ENCODE assay signal across 8 cellular contexts in genomic region chr5:139273572-139274264, GRCh38. TPM values are rescaled to one million over a fixed set of nuclear protein-coding genes. Genes with fewer than 3 reads are reported as not detected.
A peak's percentile ranks its signal among the peaks of the same experiment; 100 is the strongest.
DNase-seq lines count a peak whose midpoint lies in the region; ATAC-seq and TF ChIP-seq lines count a peak whose summit lies in the region.

No MANE protein-coding gene starts in this region.

- H3K4me1 ChIP-seq in effector memory CD4-positive, alpha-beta T cell (ENCODE audit: control insufficient read depth, insufficient read depth, low read length, poor library complexity, severe bottlenecking): peaks cover 21% of the 10 kb centered on the region
- H3K4me1 ChIP-seq in mesendoderm (ENCODE audit: control insufficient read depth, low read depth, low read length): peaks cover 7% of the 10 kb centered on the region

- no CpG with 5 or more reads among the region's 44 CpGs for WGBS in mesendoderm (ENCODE audit: extremely low coverage, insufficient coverage, low lambda C conversion rate)

- H3K27ac Mint-ChIP-seq in CD4-positive, alpha-beta T cell: peak overlapping the region; percentile 67
- H3K27ac Mint-ChIP-seq in activated CD8-positive, alpha-beta T cell treated with anti-CD3 and anti-CD28 coated beads, Interleukin-2, amount 10 ng/mL, durations not matched to agents 7 days and 5 days: peak overlapping the region; percentile 73

- no peaks in the 10 kb centered on the region for H3K27me3 ChIP-seq in CD4-positive, alpha-beta T cell (ENCODE audit: control insufficient read depth, insufficient read depth, low read length)
- H3K27me3 ChIP-seq in effector memory CD4-positive, alpha-beta T cell (replicated peaks; ENCODE audit: control insufficient read depth, insufficient read depth, low read length, poor library complexity, severe bottlenecking): no peaks in the 10 kb centered on the region
- no peaks in the 10 kb centered on the region for H3K27me3 ChIP-seq in mesendoderm (ENCODE audit: insufficient read depth, low read length, poor library complexity)

- peak overlapping the region; percentile 51 for H3K4me3 ChIP-seq in effector memory CD4-positive, alpha-beta T cell (ENCODE audit: insufficient read depth, low read depth, low read length, poor library complexity, severe bottlenecking)
- peak overlapping the region; percentile 97 for H3K4me3 ChIP-seq in mesendoderm (ENCODE audit: low read length)

- peak overlapping the region; percentile 92 for H3K4me2 ChIP-seq in mesendoderm (ENCODE audit: low read length)

- peaks cover 42% of the 10 kb centered on the region for H3K79me2 ChIP-seq in mesendoderm (ENCODE audit: control insufficient read depth, insufficient read depth, low read length)

- TF ChIP-seq CTCF in CD4-positive, alpha-beta T cell (IDR thresholded peaks at IDR 0.05): no peak

- H3K79me1 ChIP-seq in mesendoderm (ENCODE audit: low read length): peaks cover 6% of the 10 kb centered on the region

- H2BK120ac ChIP-seq in mesendoderm (ENCODE audit: low read depth, low read length): peak overlapping the region; percentile 29

- H3K23ac ChIP-seq in mesendoderm (ENCODE audit: low read length): peak overlapping the region; percentile 100

- H3K9me3 ChIP-seq in CD4-positive, alpha-beta T cell (ENCODE audit: control insufficient read depth, low read length): no peaks in the 10 kb centered on the region
- no peaks in the 10 kb centered on the region for H3K9me3 ChIP-seq in effector memory CD4-positive, alpha-beta T cell (ENCODE audit: control insufficient read depth, low read length)

- H3K36me3 Mint-ChIP-seq in CD4-positive, alpha-beta T cell (ENCODE audit: low read depth): peaks cover 21% of the 10 kb centered on the region
- H3K36me3 Mint-ChIP-seq in activated CD8-positive, alpha-beta T cell treated with anti-CD3 and anti-CD28 coated beads, Interleukin-2, amount 10 ng/mL, durations not matched to agents 7 days and 5 days (ENCODE audit: low read depth): peaks cover 27% of the 10 kb centered on the region

- H3K36me3 ChIP-seq in effector memory CD4-positive, alpha-beta T cell (ENCODE audit: control insufficient read depth, insufficient read depth, low read length): no peaks in the 10 kb centered on the region
- peaks cover 8% of the 10 kb centered on the region for H3K36me3 ChIP-seq in mesendoderm (ENCODE audit: control insufficient read depth, insufficient read depth, low read length)

- H3K56ac ChIP-seq in mesendoderm (ENCODE audit: low read length): peak overlapping the region; percentile 99

- peak overlapping the region; percentile 38 for H3K27ac ChIP-seq in CD4-positive, alpha-beta T cell (ENCODE audit: low read depth, low read length)
- H3K27ac ChIP-seq in effector memory CD4-positive, alpha-beta T cell (ENCODE audit: insufficient read depth, low read length, poor library complexity, severe bottlenecking): peak overlapping the region; percentile 59
- H3K27ac ChIP-seq in mesendoderm (ENCODE audit: low read depth, low read length): peak overlapping the region; percentile 13

- intact Hi-C loops in CD4-positive, alpha-beta T cell (cut with DNase I, micrococcal nuclease): loop anchor here (1.0 to 10.0 kb wide), 5 partner anchors 19 to 939 kb away; partner anchors contain the start of genes CDC25C (in 1 of the 2), FAM53C (in 1 of the 2), MATR3 (in 1 of the 2) and PAIP2 (in 1 of the 2)

- H4K8ac ChIP-seq in mesendoderm (ENCODE audit: low read depth, low read length): no peak overlapping the region

- H3K4me1 Mint-ChIP-seq in CD4-positive, alpha-beta T cell (ENCODE audit: low read depth): peaks cover 50% of the 10 kb centered on the region
- peaks cover 59% of the 10 kb centered on the region for H3K4me1 Mint-ChIP-seq in activated CD8-positive, alpha-beta T cell treated with anti-CD3 and anti-CD28 coated beads, Interleukin-2, amount 10 ng/mL, durations not matched to agents 7 days and 5 days (ENCODE audit: low read depth)

- POLR2A ChIA-PET in CD4-positive, alpha-beta T cell (lab: Charles Lee): interaction anchor here (0.7 to 3.5 kb wide), 5 partner anchors 11 to 1079 kb away, joined by 3 to 51 read pairs (median 4); partner anchors contain the start of genes ETF1, MATR3 and PAIP2
- POLR2A ChIA-PET in activated CD8-positive, alpha-beta T cell treated with anti-CD3 and anti-CD28 coated beads, Interleukin-2, amount 10 ng/mL, durations not matched to agents 7 days and 5 days (lab: Charles Lee): interaction anchor here (0.6 to 6.3 kb wide), 6 partner anchors 21 to 698 kb away, joined by 3 to 64 read pairs (median 4); partner anchors contain the start of genes HSPA9, MATR3 and UBE2D2

- CTCF ChIA-PET in CD4-positive, alpha-beta T cell (lab: Charles Lee): interaction anchor here (1.0 to 1.8 kb wide), 2 partner anchors 32 to 68 kb away, joined by 3 to 4 read pairs; partner anchors contain the start of gene PAIP2
- CTCF ChIA-PET in activated CD8-positive, alpha-beta T cell treated with anti-CD3 and anti-CD28 coated beads, Interleukin-2, amount 10 ng/mL, durations not matched to agents 7 days and 5 days (lab: Charles Lee): interaction anchor here (0.7 to 3.5 kb wide), 11 partner anchors 11 to 485 kb away, joined by 3 to 16 read pairs (median 4); partner anchors contain the start of gene MATR3

- peak; percentile 69 to 88 (median 77) for DNase-seq in CD4-positive, alpha-beta T cell
- DNase-seq in GM19238 (ENCODE audit: insufficient read length, low spot score) (peak; percentile 92), NCI-H774 (lab: John Stamatoyannopoulos, UW) (peak; percentile 90), mesendoderm (peak; percentile 95)
- peak; percentile 89 for DNase-seq in activated CD8-positive, alpha-beta T cell treated with anti-CD3 and anti-CD28 coated beads, Interleukin-2, amount 10 ng/mL, durations not matched to agents 7 days and 5 days
- peak; percentile 79 to 82 (median 82) for DNase-seq in effector memory CD4-positive, alpha-beta T cell
- DNase-seq in stimulated activated CD8-positive, alpha-beta memory T cell treated with anti-CD3 and anti-CD28 coated beads, Interleukin-12 subunit alpha, Interleukin-12 subunit beta, amount 100 ng/mL, for 4 hours (ENCODE audit: low read depth): peak; percentile 79

- H2BK15ac ChIP-seq in mesendoderm (replicated peaks; ENCODE audit: low read depth): no peak overlapping the region

- peak overlapping the region; percentile 29 for H4K5ac ChIP-seq in mesendoderm (ENCODE audit: low read length)

- peak overlapping the region; percentile 100 for H3K9ac ChIP-seq in mesendoderm (ENCODE audit: low read length)

- peak overlapping the region; percentile 87 for H2BK5ac ChIP-seq in mesendoderm (ENCODE audit: low read length)

- peak overlapping the region; percentile 93 for H3K18ac ChIP-seq in mesendoderm (ENCODE audit: low read length)

- no peaks in the 10 kb centered on the region for H3K9me3 Mint-ChIP-seq in CD4-positive, alpha-beta T cell
- no peaks in the 10 kb centered on the region for H3K9me3 Mint-ChIP-seq in activated CD8-positive, alpha-beta T cell treated with anti-CD3 and anti-CD28 coated beads, Interleukin-2, amount 10 ng/mL, durations not matched to agents 7 days and 5 days (ENCODE audit: insufficient read depth)

- peak; percentile 86 for ATAC-seq in CD4-positive, alpha-beta T cell (ENCODE audit: poor library complexity)
- peak; percentile 86 for ATAC-seq in HG03432 (IDR thresholded peaks at IDR 0.05; ENCODE audit: unreplicated experiment)
- ATAC-seq in activated CD8-positive, alpha-beta T cell treated with anti-CD3 and anti-CD28 coated beads, Interleukin-2, amount 10 ng/mL, durations not matched to agents 7 days and 5 days: peak; percentile 91

- H3K4ac ChIP-seq in mesendoderm (ENCODE audit: low read depth, low read length): peak overlapping the region; percentile 82

- H2AK5ac ChIP-seq in mesendoderm (ENCODE audit: low read length): peak overlapping the region; percentile 81

- H3K27me3 Mint-ChIP-seq in CD4-positive, alpha-beta T cell: no peaks in the 10 kb centered on the region
- peaks cover 4% of the 10 kb centered on the region for H3K27me3 Mint-ChIP-seq in activated CD8-positive, alpha-beta T cell treated with anti-CD3 and anti-CD28 coated beads, Interleukin-2, amount 10 ng/mL, durations not matched to agents 7 days and 5 days (ENCODE audit: low read depth)

- H3K4me3 Mint-ChIP-seq in CD4-positive, alpha-beta T cell: peak overlapping the region; percentile 78
- peak overlapping the region; percentile 90 for H3K4me3 Mint-ChIP-seq in activated CD8-positive, alpha-beta T cell treated with anti-CD3 and anti-CD28 coated beads, Interleukin-2, amount 10 ng/mL, durations not matched to agents 7 days and 5 days

RNA-seq across cellular contexts. Expression of gene MATR3, which starts 19.8 kb away (rescaled TPM):
- total RNA-seq in CD4-positive, alpha-beta T cell: 100 to 1,000 TPM; 376 to 401 TPM
- 100 to 1,000 TPM; 174 to 176 TPM for total RNA-seq in activated CD8-positive, alpha-beta T cell treated with anti-CD3 and anti-CD28 coated beads, Interleukin-2, amount 10 ng/mL, durations not matched to agents 7 days and 5 days
- polyA plus RNA-seq in mesendoderm (2013, experiment 1 of 2): 275 TPM
- polyA plus RNA-seq in mesendoderm (2013, experiment 2 of 2): 261 TPM

Comparison
In these comparisons a context has a peak if more than half of its experiments do, and no peak if none do; other contexts are left out.
1. Peak in every context shown above with its lines: DNase-seq, ATAC-seq, H3K4me3 ChIP-seq and H3K27ac ChIP-seq.